In the genomic region with DNA sequence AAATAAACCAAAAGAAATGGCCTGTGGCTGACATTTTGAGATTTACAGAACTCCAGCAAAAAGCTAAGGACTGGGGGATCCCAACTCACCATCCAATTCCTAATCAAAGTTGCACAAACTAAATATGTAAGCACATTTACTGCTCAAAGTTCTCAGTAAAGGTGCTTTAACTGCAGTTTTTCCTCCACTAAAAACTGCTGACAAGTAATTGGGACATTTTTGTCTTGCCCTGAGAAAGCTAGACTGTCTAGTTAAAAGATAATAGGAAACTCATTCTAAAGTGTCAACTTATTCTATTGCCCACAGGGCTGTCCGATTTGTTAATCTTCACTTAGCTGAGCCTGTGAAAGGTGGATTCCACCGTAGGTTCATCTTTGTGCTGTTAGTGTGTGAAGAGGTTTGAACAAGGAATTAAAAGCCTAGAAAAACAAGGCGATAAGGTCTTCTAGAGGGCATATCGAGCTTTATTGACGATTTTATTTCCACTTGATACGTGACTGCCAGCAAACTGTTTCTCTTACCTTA, we compare ENCODE assay signal across 8 cellular contexts. TPM values are rescaled to one million over a fixed set of nuclear protein-coding genes. Genes with fewer than 3 reads are reported as not detected.
DNase-seq lines count a peak whose midpoint lies in the region; TF ChIP-seq lines count a peak whose summit lies in the region.

No MANE protein-coding gene starts in this region.

- H3K27me3 ChIP-seq in Peyer's patch, result no peaks in the 10 kb centered on the region

- H3K9me3 Mint-ChIP-seq in progenitor cell of endocrine pancreas (ENCODE audit: low read depth), result no peaks in the 10 kb centered on the region

- no peak for TF ChIP-seq POLR2A in Peyer's patch (IDR thresholded peaks at IDR 0.05)

- DNase-seq in Peyer's patch, result no peak
- DNase-seq in epithelial cell of proximal tubule (ENCODE audit: low read depth), result no peak
- no peak for DNase-seq in progenitor cell of endocrine pancreas (ENCODE audit: low spot score, unreplicated experiment)
- DNase-seq in UCSD-AML1 (lab: John Stamatoyannopoulos, UW; ENCODE audit: unreplicated experiment), result no peak
- DNase-seq in stimulated activated CD4-positive, alpha-beta T cell treated with anti-CD3 and anti-CD28 coated beads, Interleukin-1b, Interleukin-23, amount 100 ng/mL, for 48 hours, result no peak
- no peak for DNase-seq in stimulated activated naive CD4-positive, alpha-beta T cell treated with Interleukin-2 at 50 U/mL for 16 hours (lab: John Stamatoyannopoulos, UW)
- no peak for DNase-seq in Ammon's horn (ENCODE audit: low spot score)

- H3K4me3 ChIP-seq in Peyer's patch, result peak overlapping the region; percentile 61 to 81 (median 70)
- H3K4me3 ChIP-seq in epithelial cell of proximal tubule (ENCODE audit: low read depth, low read length), result peak overlapping the region; percentile 69

- H3K27ac Mint-ChIP-seq in progenitor cell of endocrine pancreas, result no peak overlapping the region

- no peaks in the 10 kb centered on the region; the same call in 1 of the 2 replicates for H3K4me1 ChIP-seq in ES-I3 (ENCODE audit: insufficient read depth, low read length)
- H3K4me1 ChIP-seq in Peyer's patch, result peaks cover 0 to 11% (median 0%) of the 10 kb centered on the region in 4 donors

- H3K9me3 ChIP-seq in ES-I3 (ENCODE audit: control insufficient read depth, insufficient read depth, low read length) (no peaks in the 10 kb centered on the region), Peyer's patch (no peaks in the 10 kb centered on the region)

- peaks cover 14% of the 10 kb centered on the region for H3K27me3 Mint-ChIP-seq in progenitor cell of endocrine pancreas

- peak overlapping the region; percentile 88 for H3K9ac ChIP-seq in ES-I3 (ENCODE audit: low read depth, low read length)

- H3K36me3 Mint-ChIP-seq in progenitor cell of endocrine pancreas (ENCODE audit: insufficient read depth), result no peaks in the 10 kb centered on the region

- H3K36me3 ChIP-seq in ES-I3 (ENCODE audit: insufficient read depth, low read length) (no peaks in the 10 kb centered on the region), Peyer's patch (no peaks in the 10 kb centered on the region)

- H3K4me3 Mint-ChIP-seq in progenitor cell of endocrine pancreas (ENCODE audit: low read depth), result peak overlapping the region; percentile 78

- TF ChIP-seq CTCF in Peyer's patch (IDR thresholded peaks at IDR 0.05) (no peak), epithelial cell of proximal tubule (conservative IDR thresholded peaks at IDR 0.05; ENCODE audit: low read depth, low read length) (no peak), progenitor cell of endocrine pancreas (IDR thresholded peaks at IDR 0.05; ENCODE audit: unreplicated experiment) (no peak)

- peak overlapping the region; percentile 71 to 89 (median 80) for H3K27ac ChIP-seq in Peyer's patch

- H3K4me1 Mint-ChIP-seq in progenitor cell of endocrine pancreas (ENCODE audit: low read depth), result peaks cover 2% of the 10 kb centered on the region

RNA-seq across cellular contexts. Expression of a gene that starts 1.0 kb away (rescaled TPM):
- total RNA-seq in Peyer's patch, result 100 to 1,000 TPM in 1 of 4 donors, 10 to 100 TPM in 3; 14.4 to 119 (median 19.9) TPM
- 0.51 and 0.92 TPM in 2 replicates for total RNA-seq in epithelial cell of proximal tubule
- 5.7 and 8.3 TPM in 2 replicates for total RNA-seq in progenitor cell of endocrine pancreas

RNA-seq across cellular contexts. Expression of a gene that starts 36.8 kb away (rescaled TPM):
- total RNA-seq in Peyer's patch, result 10 to 100 TPM; 24.3 to 50.3 (median 29.2) TPM
- 24.5 and 48.7 TPM in 2 replicates for total RNA-seq in epithelial cell of proximal tubule
- 33.8 and 38.7 TPM in 2 replicates for total RNA-seq in progenitor cell of endocrine pancreas
